19 cellular contexts compared by ENCODE assay signal in genomic region chr18:9029131-9029530, GRCh38.
"Had no signal": no experiment of that assay in that cellular context is flagged by ENCODE, and none has a peak within 500 bp of the region (broad histone marks: within the 10 kb centered on the region; RNA-seq: fewer than 3 reads in every experiment).

No MANE protein-coding gene starts in this region.

- ATAC-seq: activated T-cell treated with anti-CD3 and anti-CD28 coated beads, Interleukin-2, amount 50 U/mL, for 4 hours; gastroesophageal sphincter; left lobe of liver; mucosa of descending colon; natural killer cell; T-helper 17 cell had no signal

- H3K4me1 ChIP-seq: adrenal gland, gastroesophageal sphincter, transverse colon had no signal

- H3K27me3 ChIP-seq: adrenal gland, gastroesophageal sphincter, transverse colon had no signal

- FAIRE-seq: islet of Langerhans had no signal

- H3K36me3 ChIP-seq: adrenal gland, gastroesophageal sphincter, transverse colon, WERI-Rb-1 had no signal

- H3K4me3 ChIP-seq: adrenal gland, gastroesophageal sphincter, mucosa of descending colon, transverse colon had no signal

- H3K9me3 ChIP-seq: adrenal gland, gastroesophageal sphincter, mucosa of descending colon, transverse colon had no signal

- DNase-seq: activated CD4-positive, alpha-beta memory T cell treated with anti-CD3 and anti-CD28 coated beads for 36 hours; activated effector memory CD4-positive, alpha-beta T cell treated with Interleukin-2 at 50 U/mL for 16 hours; activated naive CD4-positive, alpha-beta T cell treated with anti-CD3 and anti-CD28 coated beads, Interleukin-2, amount 50 U/mL, for 16 hours; activated T-cell treated with anti-CD3 and anti-CD28 coated beads, Interleukin-2, amount 50 U/mL, for 4 hours; adrenal gland; caudate nucleus; cortex of kidney; effector CD8-positive, alpha-beta T cell; mucosa of descending colon; natural killer cell; stimulated activated CD4-positive, alpha-beta T cell treated with anti-CD3 and anti-CD28 coated beads, Interleukin-4, amount 100 ng/mL, for 4 hours; stimulated activated CD8-positive, alpha-beta memory T cell treated with anti-CD3 and anti-CD28 coated beads, Interleukin-4, amount 100 ng/mL, for 48 hours; stimulated activated naive CD4-positive, alpha-beta T cell treated with Interleukin-2 at 50 U/mL for 16 hours; T-helper 17 cell; transverse colon; WERI-Rb-1 had no signal

- H3K27ac ChIP-seq: adrenal gland, gastroesophageal sphincter, transverse colon, WERI-Rb-1 had no signal
